Comparison of ENCODE assay signal across 25 cellular contexts in the genomic region with DNA sequence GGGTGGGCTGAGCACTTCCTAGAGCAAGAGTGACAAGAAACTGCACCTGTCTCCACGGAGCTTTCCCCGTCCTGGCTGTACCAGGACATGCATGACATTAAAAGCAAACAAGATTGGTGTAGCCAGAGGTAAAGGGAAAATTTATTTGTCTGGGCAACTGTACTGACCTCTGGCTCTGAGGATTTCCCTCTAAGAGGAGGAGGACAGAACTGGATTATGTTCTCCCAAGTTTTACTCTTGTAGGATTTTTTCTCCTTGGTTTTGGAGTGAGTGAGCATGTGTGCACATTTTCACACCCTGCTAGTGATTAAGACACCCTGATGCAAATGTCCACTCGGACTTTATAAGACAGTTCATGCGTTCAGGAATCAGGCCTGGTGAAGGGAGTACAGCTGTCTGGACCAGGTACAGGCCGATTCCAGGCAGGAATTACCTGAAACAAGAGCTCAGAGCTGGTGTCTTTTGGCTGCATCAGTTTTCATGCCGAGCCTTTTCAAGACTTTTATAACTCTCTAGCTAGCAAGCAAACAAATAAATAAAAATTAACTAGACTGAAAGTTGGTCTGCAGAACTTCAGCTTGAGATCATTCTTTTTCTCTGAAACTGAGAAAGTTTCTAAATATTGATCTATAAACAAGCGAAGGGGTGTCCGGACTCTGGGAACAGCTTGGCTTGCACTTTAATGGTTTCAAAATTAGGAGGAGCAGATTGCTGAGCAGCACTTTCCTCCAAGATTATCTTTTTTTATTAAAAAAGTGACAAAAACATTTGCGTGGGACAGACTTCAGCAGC. TPM values are rescaled to one million over a fixed set of nuclear protein-coding genes. Genes with fewer than 3 reads are reported as not detected.
DNase-seq lines count a peak whose midpoint lies in the region; ATAC-seq and TF ChIP-seq lines count a peak whose summit lies in the region.
"Had no signal": no experiment of that assay in that cellular context is flagged by ENCODE, and none has a peak within 500 bp of the region (broad histone marks: within the 10 kb centered on the region; RNA-seq: fewer than 3 reads in every experiment).

No MANE protein-coding gene starts in this region.

- no peak overlapping the region for H2AFZ ChIP-seq in OCI-LY1 (ENCODE audit: low read length)

- H3K36me3 ChIP-seq in OCI-LY1 (ENCODE audit: insufficient read depth, low read length), result peaks cover 60% of the 10 kb centered on the region
- no peaks in the 10 kb centered on the region for H3K36me3 ChIP-seq in gastrocnemius medialis
- H3K36me3 ChIP-seq: heart right ventricle, stomach, tibial artery had no signal

- H4K20me1 ChIP-seq in OCI-LY1 (ENCODE audit: insufficient read depth, low read length), result no peaks in the 10 kb centered on the region

- DNase-seq in left kidney (ENCODE audit: low read depth, low spot score) (peak; percentile 63), gastrocnemius medialis (no peak), caudate nucleus (lab: John Stamatoyannopoulos, UW) (no peak), NCI-H1092 treated with DMSO at 0.1 percent for 48 hours (lab: John Stamatoyannopoulos, UW) (no peak)
- no peak for DNase-seq in stimulated activated naive CD4-positive, alpha-beta T cell treated with Interleukin-2 at 50 U/mL for 16 hours (lab: John Stamatoyannopoulos, UW)
- DNase-seq: activated CD4-positive, alpha-beta memory T cell treated with anti-CD3 and anti-CD28 coated beads, Interleukin-2, amount 10 ng/mL, durations not matched to agents 7 days and 5 days; activated effector memory CD4-positive, alpha-beta T cell treated with Interleukin-2 at 50 U/mL for 16 hours; body of pancreas; CD4-positive, CD25-positive, alpha-beta regulatory T cell; heart right ventricle; HFFc6; naive thymus-derived CD8-positive, alpha-beta T cell; NCI-H1092; NCI-H1930; NCI-H774; OCI-M1; Right ventricle myocardium superior; stomach; SW 1271; tibial artery had no signal

- H3K27me3 ChIP-seq in OCI-LY1 (ENCODE audit: insufficient read depth, low read length) (no peaks in the 10 kb centered on the region), gastrocnemius medialis (no peaks in the 10 kb centered on the region)
- H3K27me3 ChIP-seq: body of pancreas, heart right ventricle, stomach, tibial artery had no signal

- intact Hi-C loops in gastrocnemius medialis (cut with DNase I; ENCODE audit: low total_unique reads), result loop anchor here (10.0 kb wide), 1 partner anchor 769 kb away; no protein-coding TSS in a partner anchor

- in situ Hi-C loops in gastrocnemius medialis (cut with MboI; ENCODE audit: low sequenced_read_pairs in 4 of 4), result no loop called here

- ATAC-seq in GM21786 (IDR thresholded peaks at IDR 0.05; ENCODE audit: unreplicated experiment) (peak; percentile 29), gastrocnemius medialis (no peak), HG03159 (IDR thresholded peaks at IDR 0.05; ENCODE audit: unreplicated experiment) (no peak)
- ATAC-seq: body of pancreas; heart right ventricle; naive thymus-derived CD8-positive, alpha-beta T cell; sciatic nerve had no signal

- peak overlapping the region; percentile 4; the same call in 1 of the 2 replicates for H3K4me2 ChIP-seq in OCI-LY1 (ENCODE audit: low read length)

- H3K9ac ChIP-seq in OCI-LY1 (ENCODE audit: low read length), result no peak overlapping the region

- H3K4me1 ChIP-seq in OCI-LY1 (ENCODE audit: insufficient read depth, low read length, severe bottlenecking), result peaks cover 51% of the 10 kb centered on the region
- peaks cover 8 to 16% of the 10 kb centered on the region in 2 donors for H3K4me1 ChIP-seq in gastrocnemius medialis
- H3K4me1 ChIP-seq: body of pancreas, tibial artery had no signal

- H3K9me3 ChIP-seq in OCI-LY1 (ENCODE audit: low read length), result no peaks in the 10 kb centered on the region
- H3K9me3 ChIP-seq in gastrocnemius medialis, result no peaks in the 10 kb centered on the region
- H3K9me3 ChIP-seq: body of pancreas, heart right ventricle, stomach, tibial artery had no signal

- no peaks in the 10 kb centered on the region for H3F3A ChIP-seq in OCI-LY1 (ENCODE audit: insufficient read depth, low read length)

- H3K4me3 ChIP-seq in OCI-LY1 (ENCODE audit: low read depth, low read length, poor library complexity, severe bottlenecking) (no peak overlapping the region), gastrocnemius medialis (peak overlapping the region; percentile 9 to 27 (median 16))
- H3K4me3 ChIP-seq: body of pancreas, stomach, tibial artery had no signal

- H3K79me2 ChIP-seq in OCI-LY1 (ENCODE audit: insufficient read depth, low read length), result no peaks in the 10 kb centered on the region

- no peaks in the 10 kb centered on the region for H3K9me2 ChIP-seq in OCI-LY1 (ENCODE audit: low read depth, low read length)

- H3K27ac ChIP-seq in OCI-LY1 (ENCODE audit: low read depth, low read length, poor library complexity, severe bottlenecking) (peak overlapping the region; percentile 17), gastrocnemius medialis (no peak overlapping the region), caudate nucleus (ENCODE audit: low read depth, low read length) (no peak overlapping the region)
- H3K27ac ChIP-seq: body of pancreas, epithelial cell of prostate, tibial artery had no signal

- no peak for TF ChIP-seq POLR2A in gastrocnemius medialis (IDR thresholded peaks at IDR 0.05)

- TF ChIP-seq CTCF in OCI-LY1 (IDR thresholded peaks at IDR 0.05; ENCODE audit: low read length) (no peak), gastrocnemius medialis (IDR thresholded peaks at IDR 0.05 in 4 of 5, conservative IDR thresholded peaks at IDR 0.05 in 1 of 5) (no peak)

RNA-seq across cellular contexts. Expression of a gene that starts 51.3 kb away (rescaled TPM):
- total RNA-seq in gastrocnemius medialis, result 10 to 100 TPM; 32.8 to 72.2 (median 50.9) TPM
